In genomic region chr10:77284797-77285196, GRCh38 we compare ENCODE assay signal across 22 cellular contexts.
"Had no signal": no experiment of that assay in that cellular context is flagged by ENCODE, and none has a peak within 500 bp of the region (broad histone marks: within the 10 kb centered on the region; RNA-seq: fewer than 3 reads in every experiment).

No MANE protein-coding gene starts in this region.

- DNase-seq: activated B cell treated with CpG ODN at 0.5 μM for 24 hours; activated CD4-positive, alpha-beta T cell treated with anti-CD3 and anti-CD28 coated beads for 36 hours; activated CD8-positive, alpha-beta memory T cell treated with anti-CD3 and anti-CD28 coated beads, Interleukin-2, amount 10 ng/mL, durations not matched to agents 7 days and 5 days; activated CD8-positive, alpha-beta T cell treated with anti-CD3 and anti-CD28 coated beads, Interleukin-2, amount 10 ng/mL, durations not matched to agents 7 days and 5 days; activated naive CD8-positive, alpha-beta T cell treated with anti-CD3 and anti-CD28 coated beads, Interleukin-2, amount 50 U/mL, for 24 hours; activated T-cell treated with anti-CD3 and anti-CD28 coated beads, Interleukin-2, amount 50 U/mL, for 48 hours; amygdala; colonic mucosa; effector CD8-positive, alpha-beta T cell; head of caudate nucleus; hippocampal formation; left ventricle myocardium inferior; mesendoderm; mucosa of descending colon; spleen; stimulated activated CD4-positive, alpha-beta T cell treated with anti-CD3 and anti-CD28 coated beads, Interleukin-2, amount 100 ng/mL, for 48 hours; T-cell; upper lobe of right lung had no signal

- H3K27me3 ChIP-seq: colonic mucosa, right atrium auricular region, upper lobe of right lung had no signal

- H3K36me3 ChIP-seq: colonic mucosa, left ventricle myocardium inferior, right atrium auricular region, spleen, thoracic aorta, upper lobe of right lung had no signal

- H3K27ac ChIP-seq: colonic mucosa, left ventricle myocardium inferior, right atrium auricular region, spleen, thoracic aorta, upper lobe of right lung had no signal

- H3K4me1 ChIP-seq: colonic mucosa, upper lobe of right lung had no signal

- FAIRE-seq: endometrium had no signal

- H3K9me3 ChIP-seq: colonic mucosa, left ventricle myocardium inferior, mucosa of descending colon, right atrium auricular region, thoracic aorta, upper lobe of right lung had no signal

- H3K4me3 ChIP-seq: colonic mucosa, left ventricle myocardium inferior, lung, mucosa of descending colon, right atrium auricular region, spleen, thoracic aorta, upper lobe of right lung had no signal
